19 cellular contexts compared by ENCODE assay signal in genomic region chr21:46151261-46151988, GRCh38. TPM values are rescaled to one million over a fixed set of nuclear protein-coding genes. Genes with fewer than 3 reads are reported as not detected.
DNase-seq lines count a peak whose midpoint lies in the region; ATAC-seq and TF ChIP-seq lines count a peak whose summit lies in the region.
"Had no signal": no experiment of that assay in that cellular context is flagged by ENCODE, and none has a peak within 500 bp of the region (broad histone marks: within the 10 kb centered on the region; RNA-seq: fewer than 3 reads in every experiment).

No MANE protein-coding gene starts in this region.

- no peaks in the 10 kb centered on the region for H3K36me3 Mint-ChIP-seq in activated naive CD4-positive, alpha-beta T cell treated with anti-CD3 and anti-CD28 coated beads for 36 hours (ENCODE audit: low read depth)
- H3K36me3 Mint-ChIP-seq: immature natural killer cell had no signal

- H3K27ac ChIP-seq in adrenal gland (no peak overlapping the region), transverse colon (no peak overlapping the region)
- H3K27ac ChIP-seq: epithelial cell of prostate, gastroesophageal sphincter, thyroid gland had no signal

- H3K4me1 ChIP-seq in adrenal gland (replicated peaks in 1 of 2), result peaks cover 11 to 12% of the 10 kb centered on the region in 2 donors
- peaks cover 10% of the 10 kb centered on the region for H3K4me1 ChIP-seq in mucosa of descending colon (ENCODE audit: low read depth)
- H3K4me1 ChIP-seq in transverse colon, result peaks cover 8 to 11% (median 11%) of the 10 kb centered on the region in 4 donors

- TF ChIP-seq POLR2A in adrenal gland (IDR thresholded peaks at IDR 0.05) (no peak), transverse colon (IDR thresholded peaks at IDR 0.05) (no peak)

- no peak overlapping the region for H3K4me3 ChIP-seq in adrenal gland
- H3K4me3 ChIP-seq in mucosa of descending colon, result no peak overlapping the region
- H3K4me3 ChIP-seq in transverse colon, result no peak overlapping the region
- H3K4me3 ChIP-seq: gastroesophageal sphincter, thyroid gland had no signal

- no peaks in the 10 kb centered on the region for H3K27me3 ChIP-seq in adrenal gland
- no peaks in the 10 kb centered on the region for H3K27me3 ChIP-seq in transverse colon
- H3K27me3 ChIP-seq: thyroid gland had no signal

- CTCF ChIA-PET in activated naive CD4-positive, alpha-beta T cell treated with anti-CD3 and anti-CD28 coated beads for 36 hours (lab: Charles Lee), result no interaction called here

- 86 to 96% (median 90%) methylated on average over 5 to 47 of the region's 47 CpGs for WGBS in adrenal gland, 4 donors
- 80 to 84% methylated on average over 1 to 36 of the region's 47 CpGs for WGBS in transverse colon (ENCODE audit: low coverage in 1 of 2), 2 donors

- H3K27ac Mint-ChIP-seq in activated naive CD4-positive, alpha-beta T cell treated with anti-CD3 and anti-CD28 coated beads for 36 hours, result no peak overlapping the region
- H3K27ac Mint-ChIP-seq: immature natural killer cell had no signal

- TF ChIP-seq EP300 in transverse colon (IDR thresholded peaks at IDR 0.05; ENCODE audit: low read depth), result no peak

- H3K27me3 Mint-ChIP-seq in activated naive CD4-positive, alpha-beta T cell treated with anti-CD3 and anti-CD28 coated beads for 36 hours (ENCODE audit: low read depth), result no peaks in the 10 kb centered on the region

- H3K9me3 ChIP-seq in adrenal gland (replicated peaks in 1 of 3), result no peaks in the 10 kb centered on the region
- no peaks in the 10 kb centered on the region for H3K9me3 ChIP-seq in mucosa of descending colon
- no peaks in the 10 kb centered on the region for H3K9me3 ChIP-seq in transverse colon
- H3K9me3 ChIP-seq: Caco-2, gastroesophageal sphincter, thyroid gland had no signal

- H3K36me3 ChIP-seq in adrenal gland (replicated peaks in 1 of 2) (no peaks in the 10 kb centered on the region), mucosa of descending colon (ENCODE audit: low read depth) (no peaks in the 10 kb centered on the region), transverse colon (no peaks in the 10 kb centered on the region)
- H3K36me3 ChIP-seq: gastroesophageal sphincter, thyroid gland had no signal

- TF ChIP-seq CTCF in adrenal gland (IDR thresholded peaks at IDR 0.05), result no peak
- no peak for TF ChIP-seq CTCF in mucosa of descending colon (IDR thresholded peaks at IDR 0.05)
- no peak for TF ChIP-seq CTCF in transverse colon (IDR thresholded peaks at IDR 0.05)

- no peaks in the 10 kb centered on the region for H3K9me3 Mint-ChIP-seq in activated naive CD4-positive, alpha-beta T cell treated with anti-CD3 and anti-CD28 coated beads for 36 hours
- H3K9me3 Mint-ChIP-seq: immature natural killer cell had no signal

- DNase-seq in activated naive CD4-positive, alpha-beta T cell treated with anti-CD3 and anti-CD28 coated beads, Interleukin-2, amount 50 U/mL, for 16 hours, result peak; percentile 6
- no peak for DNase-seq in activated naive CD4-positive, alpha-beta T cell treated with anti-CD3 and anti-CD28 coated beads for 36 hours
- DNase-seq in adrenal gland (peak in 6 of 7 donors; percentile 7 to 48 (median 16)), mucosa of descending colon (peak in 2 of 3 donors; percentile 11 to 40), transverse colon (peak; percentile 5), amygdala (lab: John Stamatoyannopoulos, UW) (no peak), HK-2 (ENCODE audit: unreplicated experiment) (no peak)
- DNase-seq: amniotic stem cell, immature natural killer cell, midbrain, NCI-H1694, NCI-H446 treated with DMSO at 0.1 percent for 48 hours had no signal

- no peak overlapping the region for H3K4me3 Mint-ChIP-seq in activated naive CD4-positive, alpha-beta T cell treated with anti-CD3 and anti-CD28 coated beads for 36 hours
- H3K4me3 Mint-ChIP-seq: immature natural killer cell had no signal

- intact Hi-C loops in activated naive CD4-positive, alpha-beta T cell treated with anti-CD3 and anti-CD28 coated beads for 36 hours (cut with micrococcal nuclease), result no loop called here
- intact Hi-C loops in adrenal gland (cut with DNase I), result no loop called here
- intact Hi-C loops in mucosa of descending colon (cut with DNase I, micrococcal nuclease), result no loop called here
- intact Hi-C loops in transverse colon (cut with DNase I; ENCODE audit: low total_unique reads), result no loop called here

- peaks cover 2% of the 10 kb centered on the region for H3K4me1 Mint-ChIP-seq in activated naive CD4-positive, alpha-beta T cell treated with anti-CD3 and anti-CD28 coated beads for 36 hours (ENCODE audit: low read depth)
- H3K4me1 Mint-ChIP-seq: immature natural killer cell had no signal

- ATAC-seq in mucosa of descending colon, result no peak
- no peak for ATAC-seq in GM18519 (IDR thresholded peaks at IDR 0.05; ENCODE audit: low FRiP score, unreplicated experiment)
- ATAC-seq: gastroesophageal sphincter, SK-N-SH treated with all-trans-retinoic acid at 6 μM for 48 hours had no signal

- in situ Hi-C loops in transverse colon (cut with MboI; ENCODE audit: low pct_ligation_motif_present in 1 of 4, low pct_unique_long_range_greater_than_20kb in 1 of 4, low sequenced_read_pairs in 3 of 4), result no loop called here

RNA-seq across cellular contexts. Expression of gene FTCD, which starts 4.0 kb away (rescaled TPM):
- not detected for total RNA-seq in activated naive CD4-positive, alpha-beta T cell treated with anti-CD3 and anti-CD28 coated beads for 36 hours
- total RNA-seq in adrenal gland (1 to 10 TPM in 4 of 8 donors, under 1 TPM in 2, not detected in 2; 0.36 to 2.1 (median 1.8) TPM), mucosa of descending colon (1 to 10 TPM in 1 of 3 donors, under 1 TPM in 1, not detected in 1; 0.36 to 2.1 TPM), transverse colon (not detected)
- polyA plus RNA-seq in adrenal gland, result 10 to 100 TPM in 2 of 3 donors, under 1 TPM in 1; 0.20 to 16.8 (median 11.4) TPM
- total RNA-seq: omental fat pad had no signal
- polyA plus RNA-seq: immature natural killer cell had no signal

RNA-seq across cellular contexts. Expression of gene SPATC1L, which starts 32.8 kb away (rescaled TPM):
- total RNA-seq in activated naive CD4-positive, alpha-beta T cell treated with anti-CD3 and anti-CD28 coated beads for 36 hours, result 1 to 10 TPM; 8.0 to 9.8 TPM
- total RNA-seq in adrenal gland (10 to 100 TPM in 7 of 8 donors, 1 to 10 TPM in 1; 8.4 to 58.5 (median 25.3) TPM), mucosa of descending colon (10 to 100 TPM in 1 of 3 donors, 1 to 10 TPM in 2; 4.6 to 10.9 (median 4.6) TPM), transverse colon (10 to 100 TPM in 1 of 4 donors, 1 to 10 TPM in 2, not detected in 1; 1.2 to 11.0 (median 8.5) TPM)
- 10 to 100 TPM; 12.8 to 91.5 (median 51.5) TPM for polyA plus RNA-seq in adrenal gland

RNA-seq across cellular contexts. Expression of gene COL6A2, which starts 53.5 kb away (rescaled TPM):
- 1 to 10 TPM; 6.7 to 8.4 TPM for total RNA-seq in activated naive CD4-positive, alpha-beta T cell treated with anti-CD3 and anti-CD28 coated beads for 36 hours
- total RNA-seq in adrenal gland (100 to 1,000 TPM in 7 of 8 donors, 10 to 100 TPM in 1; 80.3 to 335 (median 181) TPM), mucosa of descending colon (100 to 1,000 TPM in 2 of 3 donors, 10 to 100 TPM in 1; 65.1 to 858 (median 191) TPM), transverse colon (100 to 1,000 TPM; 172 to 550 (median 346) TPM)
- polyA plus RNA-seq in adrenal gland, result 100 to 1,000 TPM in 2 of 3 donors, 10 to 100 TPM in 1; 19.0 to 543 (median 246) TPM

Comparison
In these comparisons a context has a peak if more than half of its experiments do, and no peak if none do; other contexts are left out.
1. DNase-seq: peak in activated naive CD4-positive, alpha-beta T cell treated with anti-CD3 and anti-CD28 coated beads, Interleukin-2, amount 50 U/mL, for 16 hours (single experiment), adrenal gland (6 of 7), mucosa of descending colon (2 of 3) and transverse colon (single experiment); none in activated naive CD4-positive, alpha-beta T cell treated with anti-CD3 and anti-CD28 coated beads for 36 hours (single experiment), amygdala (0 of 56) and HK-2 (single experiment).
2. RNA of gene COL6A2, which starts 53.5 kb away (total RNA-seq): 172 to 550 TPM in transverse colon, 80.3 to 335 TPM in adrenal gland and 65.1 to 858 TPM in mucosa of descending colon; 6.7 to 8.4 TPM in activated naive CD4-positive, alpha-beta T cell treated with anti-CD3 and anti-CD28 coated beads for 36 hours; every median in the first group is over 4 times any median in the second.